ENCODE assay signal across 29 cellular contexts in the genomic region with DNA sequence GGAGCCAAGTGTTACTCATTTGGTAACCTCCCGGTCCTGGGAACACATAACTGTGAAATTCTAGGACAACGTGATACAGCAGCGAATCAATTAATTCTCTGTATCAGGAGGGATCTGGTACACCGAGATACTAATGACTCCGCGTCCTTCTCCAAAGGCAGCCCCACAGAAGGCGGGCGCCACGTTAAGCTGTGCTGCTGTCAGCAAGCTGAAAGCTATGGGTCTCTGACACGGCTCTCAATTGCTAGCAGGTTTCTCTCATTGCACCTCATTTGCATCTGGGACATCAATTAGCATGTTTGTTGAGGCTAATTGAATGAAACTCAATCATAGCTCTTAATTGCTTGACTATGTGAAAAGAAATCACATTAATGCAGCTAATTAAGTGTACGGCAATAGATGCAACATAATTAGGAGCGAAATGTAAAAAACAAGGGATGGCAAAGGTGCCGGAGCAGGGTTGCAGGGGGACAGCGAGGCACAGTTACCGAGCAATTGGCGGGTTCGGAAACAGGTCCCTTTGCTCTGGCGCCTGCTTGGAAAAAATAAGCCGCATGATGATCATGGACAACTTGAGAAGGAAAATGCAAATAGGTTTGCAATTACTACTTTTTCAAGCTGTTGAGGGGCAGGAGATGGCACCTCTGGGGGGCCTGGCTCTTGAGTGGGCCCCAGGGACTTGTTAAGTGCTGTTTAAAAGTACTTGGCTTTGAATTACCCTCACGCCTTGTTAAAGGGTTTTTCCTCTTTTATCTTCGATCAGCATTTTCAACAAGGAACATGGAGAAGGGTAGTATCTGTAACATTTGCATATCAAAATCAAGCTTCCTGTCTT.
DNase-seq lines count a peak whose midpoint lies in the region; ATAC-seq and TF ChIP-seq lines count a peak whose summit lies in the region.
"Had no signal": no experiment of that assay in that cellular context is flagged by ENCODE, and none has a peak within 500 bp of the region (broad histone marks: within the 10 kb centered on the region; RNA-seq: fewer than 3 reads in every experiment).

No MANE protein-coding gene starts in this region.

- H3K4me3 ChIP-seq in SK-N-MC: peak overlapping the region; percentile 39; the same call in 1 of the 2 replicates
- no peak overlapping the region for H3K4me3 ChIP-seq in neural cell (ENCODE audit: low read length)
- H3K4me3 ChIP-seq: body of pancreas, ovary, Peyer's patch, smooth muscle cell, tibial nerve had no signal

- intact Hi-C loops in activated CD4-positive, alpha-beta T cell treated with anti-CD3 and anti-CD28 coated beads for 36 hours (cut with DNase I, micrococcal nuclease): no loop called here
- intact Hi-C loops in natural killer cell (cut with micrococcal nuclease): no loop called here

- H3K9me3 Mint-ChIP-seq in activated CD4-positive, alpha-beta T cell treated with anti-CD3 and anti-CD28 coated beads for 36 hours (ENCODE audit: low read depth): no peaks in the 10 kb centered on the region
- H3K9me3 Mint-ChIP-seq in natural killer cell: no peaks in the 10 kb centered on the region
- H3K9me3 Mint-ChIP-seq in activated CD4-positive, alpha-beta T cell treated with anti-CD3 and anti-CD28 coated beads, Interleukin-2, amount 10 ng/mL, durations not matched to agents 7 days and 5 days: no peaks in the 10 kb centered on the region
- H3K9me3 Mint-ChIP-seq: CD8-positive, alpha-beta T cell; naive thymus-derived CD8-positive, alpha-beta T cell had no signal

- H3K4me2 ChIP-seq in neural cell (ENCODE audit: low read length): no peak overlapping the region
- H3K4me2 ChIP-seq: smooth muscle cell had no signal

- TF ChIP-seq CTCF in neural cell (IDR thresholded peaks at IDR 0.05; ENCODE audit: poor library complexity, severe bottlenecking): no peak
- no peak for TF ChIP-seq CTCF in natural killer cell (IDR thresholded peaks at IDR 0.05)

- peak; percentile 10 for DNase-seq in NCI-H2171 treated with DMSO at 0.1 percent for 48 hours (lab: John Stamatoyannopoulos, UW)
- no peak for DNase-seq in NCI-H2171 (lab: John Stamatoyannopoulos, UW)
- DNase-seq in NCI-H1436 (lab: John Stamatoyannopoulos, UW): peak; percentile 56
- DNase-seq in SK-N-MC (ENCODE audit: low read depth, low spot score): peak; percentile 50
- DNase-seq in activated CD4-positive, alpha-beta T cell treated with anti-CD3 and anti-CD28 coated beads for 36 hours: no peak
- DNase-seq in natural killer cell: no peak
- no peak for DNase-seq in activated CD4-positive, alpha-beta T cell treated with anti-CD3 and anti-CD28 coated beads, Interleukin-2, amount 10 ng/mL, durations not matched to agents 7 days and 5 days
- DNase-seq: activated CD4-positive, alpha-beta T cell treated with anti-CD3 and anti-CD28 coated beads, Interleukin-2, amount 50 U/mL, for 4 hours; activated naive CD4-positive, alpha-beta T cell treated with Interleukin-2 at 50 U/mL for 16 hours; AML-193; body of pancreas; CD8-positive, alpha-beta T cell; GF-D8; Kasumi-1; midbrain; MV-4-11; naive thymus-derived CD8-positive, alpha-beta T cell; NCI-H2081; NCI-H510A; ovary; Peyer's patch; SIG-M5; stimulated activated CD4-positive, alpha-beta T cell treated with anti-CD3 and anti-CD28 coated beads, Interleukin-1b, Interleukin-23, amount 100 ng/mL, for 48 hours; stimulated activated CD8-positive, alpha-beta memory T cell treated with anti-CD3 and anti-CD28 coated beads, Interleukin-4, amount 100 ng/mL, for 48 hours; SW 1271; T-helper 9 cell had no signal

- H2AFZ ChIP-seq in neural cell (ENCODE audit: low read depth, low read length): no peak overlapping the region

- H3K27me3 ChIP-seq in neural cell (ENCODE audit: insufficient read depth, low read depth, low read length): no peaks in the 10 kb centered on the region
- H3K27me3 ChIP-seq: body of pancreas, ovary, Peyer's patch, tibial nerve had no signal

- no peaks in the 10 kb centered on the region for H3K79me2 ChIP-seq in neural cell (replicated peaks; ENCODE audit: insufficient read depth, low read length)

- CTCF ChIA-PET in activated CD4-positive, alpha-beta T cell treated with anti-CD3 and anti-CD28 coated beads for 36 hours (lab: Charles Lee): no interaction called here
- CTCF ChIA-PET in activated CD4-positive, alpha-beta T cell treated with anti-CD3 and anti-CD28 coated beads, Interleukin-2, amount 10 ng/mL, durations not matched to agents 7 days and 5 days (lab: Charles Lee): interaction anchor here (1.5 kb wide), 1 partner anchor 16 kb away, joined by 3 read pairs; no protein-coding TSS in a partner anchor

- H4K20me1 ChIP-seq in neural cell (ENCODE audit: insufficient read depth): no peaks in the 10 kb centered on the region

- H3K9me3 ChIP-seq in SK-N-MC (ENCODE audit: low read depth, low read length) (no peaks in the 10 kb centered on the region), neural cell (ENCODE audit: low read length) (no peaks in the 10 kb centered on the region)
- H3K9me3 ChIP-seq: body of pancreas, ovary, Peyer's patch, tibial nerve had no signal

- peaks cover 33% of the 10 kb centered on the region for H3K27me3 Mint-ChIP-seq in activated CD4-positive, alpha-beta T cell treated with anti-CD3 and anti-CD28 coated beads for 36 hours
- H3K27me3 Mint-ChIP-seq in natural killer cell (ENCODE audit: low read depth in 2 of 2): peaks cover 0 to 6% of the 10 kb centered on the region in 2 donors
- peaks cover 12% of the 10 kb centered on the region for H3K27me3 Mint-ChIP-seq in activated CD4-positive, alpha-beta T cell treated with anti-CD3 and anti-CD28 coated beads, Interleukin-2, amount 10 ng/mL, durations not matched to agents 7 days and 5 days

- H3K4me1 Mint-ChIP-seq in activated CD4-positive, alpha-beta T cell treated with anti-CD3 and anti-CD28 coated beads for 36 hours: no peaks in the 10 kb centered on the region
- H3K4me1 Mint-ChIP-seq in natural killer cell: no peaks in the 10 kb centered on the region
- no peaks in the 10 kb centered on the region for H3K4me1 Mint-ChIP-seq in activated CD4-positive, alpha-beta T cell treated with anti-CD3 and anti-CD28 coated beads, Interleukin-2, amount 10 ng/mL, durations not matched to agents 7 days and 5 days
- H3K4me1 Mint-ChIP-seq: naive thymus-derived CD8-positive, alpha-beta T cell had no signal

- H3K9ac ChIP-seq in SK-N-MC (ENCODE audit: insufficient read length) (no peak overlapping the region), neural cell (ENCODE audit: low read length) (no peak overlapping the region)

- ATAC-seq in activated CD4-positive, alpha-beta T cell treated with anti-CD3 and anti-CD28 coated beads for 36 hours: no peak
- ATAC-seq in natural killer cell: no peak
- ATAC-seq: body of pancreas; CD8-positive, alpha-beta T cell; naive thymus-derived CD8-positive, alpha-beta T cell had no signal

- no peak for TF ChIP-seq RAD21 in neural cell (conservative IDR thresholded peaks at IDR 0.05)

- H3K36me3 ChIP-seq in SK-N-MC (ENCODE audit: insufficient read depth, low read length) (peaks cover 4% of the 10 kb centered on the region; the same call in 1 of the 2 replicates), neural cell (ENCODE audit: insufficient read depth, low read length) (peaks cover 4% of the 10 kb centered on the region)
- H3K36me3 ChIP-seq: ovary had no signal

- H3K4me3 Mint-ChIP-seq in activated CD4-positive, alpha-beta T cell treated with anti-CD3 and anti-CD28 coated beads for 36 hours: no peak overlapping the region
- no peak overlapping the region for H3K4me3 Mint-ChIP-seq in natural killer cell
- H3K4me3 Mint-ChIP-seq in activated CD4-positive, alpha-beta T cell treated with anti-CD3 and anti-CD28 coated beads, Interleukin-2, amount 10 ng/mL, durations not matched to agents 7 days and 5 days: no peak overlapping the region
- H3K4me3 Mint-ChIP-seq: CD8-positive, alpha-beta T cell; naive thymus-derived CD8-positive, alpha-beta T cell had no signal

- H3K36me3 Mint-ChIP-seq in activated CD4-positive, alpha-beta T cell treated with anti-CD3 and anti-CD28 coated beads for 36 hours (ENCODE audit: low read depth): no peaks in the 10 kb centered on the region
- no peaks in the 10 kb centered on the region for H3K36me3 Mint-ChIP-seq in natural killer cell
- no peaks in the 10 kb centered on the region for H3K36me3 Mint-ChIP-seq in activated CD4-positive, alpha-beta T cell treated with anti-CD3 and anti-CD28 coated beads, Interleukin-2, amount 10 ng/mL, durations not matched to agents 7 days and 5 days (ENCODE audit: low read depth)
- H3K36me3 Mint-ChIP-seq: CD8-positive, alpha-beta T cell; naive thymus-derived CD8-positive, alpha-beta T cell had no signal

- no peaks in the 10 kb centered on the region for H3F3A ChIP-seq in neural cell (ENCODE audit: insufficient read depth, low read length, poor library complexity, severe bottlenecking)

- TF ChIP-seq EP300 in neural cell (conservative IDR thresholded peaks at IDR 0.05; ENCODE audit: poor library complexity, severe bottlenecking): no peak

- H3K27ac ChIP-seq in SK-N-MC (no peak overlapping the region), neural cell (ENCODE audit: low read length) (peak overlapping the region; percentile 33)
- H3K27ac ChIP-seq: body of pancreas, ovary, Peyer's patch, tibial nerve had no signal

- H3K27ac Mint-ChIP-seq in activated CD4-positive, alpha-beta T cell treated with anti-CD3 and anti-CD28 coated beads for 36 hours: no peak overlapping the region
- no peak overlapping the region for H3K27ac Mint-ChIP-seq in natural killer cell
- no peak overlapping the region for H3K27ac Mint-ChIP-seq in activated CD4-positive, alpha-beta T cell treated with anti-CD3 and anti-CD28 coated beads, Interleukin-2, amount 10 ng/mL, durations not matched to agents 7 days and 5 days
- H3K27ac Mint-ChIP-seq: CD8-positive, alpha-beta T cell; naive thymus-derived CD8-positive, alpha-beta T cell had no signal

- H3K9me2 ChIP-seq in neural cell (ENCODE audit: insufficient read depth, low read length): no peaks in the 10 kb centered on the region

- POLR2A ChIA-PET in activated CD4-positive, alpha-beta T cell treated with anti-CD3 and anti-CD28 coated beads for 36 hours (lab: Charles Lee): no interaction called here
- POLR2A ChIA-PET in activated CD4-positive, alpha-beta T cell treated with anti-CD3 and anti-CD28 coated beads, Interleukin-2, amount 10 ng/mL, durations not matched to agents 7 days and 5 days (lab: Charles Lee): no interaction called here

TF ChIP-seq in neural cell, 6 proteins besides CTCF, POLR2A, EP300 and RAD21 (continues in another document):
- TF ChIP-seq POLR2AphosphoS5 (IDR thresholded peaks at IDR 0.05) (no peak), TAF1 (IDR thresholded peaks at IDR 0.05; ENCODE audit: low read depth) (no peak)

Comparison
In these comparisons a context has a peak if more than half of its experiments do, and no peak if none do; other contexts are left out.
1. DNase-seq: peak in NCI-H2171 treated with DMSO at 0.1 percent for 48 hours (single experiment), NCI-H1436 (single experiment) and SK-N-MC (single experiment); none in NCI-H2171 (single experiment), activated CD4-positive, alpha-beta T cell treated with anti-CD3 and anti-CD28 coated beads for 36 hours (single experiment), natural killer cell (single experiment) and activated CD4-positive, alpha-beta T cell treated with anti-CD3 and anti-CD28 coated beads, Interleukin-2, amount 10 ng/mL, durations not matched to agents 7 days and 5 days (single experiment).